ENCODE assay signal across 25 cellular contexts in genomic region chr3:193731656-193732055, GRCh38.
"Had no signal": no experiment of that assay in that cellular context is flagged by ENCODE, and none has a peak within 500 bp of the region (broad histone marks: within the 10 kb centered on the region; RNA-seq: fewer than 3 reads in every experiment).

No MANE protein-coding gene starts in this region.

- H3K4me3 Mint-ChIP-seq: immature natural killer cell; memory B cell; natural killer cell treated with Interleukin-12 subunit alpha and Interleukin-12 subunit beta and Interleukin-15 and Interleukin-18, amount 100 ng/mL, for 72 hours; stimulated activated memory B cell treated with anti-CD40 and anti-IgM and Interleukin-4, amounts not matched to agents 10 μg/mL and 1 μg/mL and 100 μg/mL, for 72 hours; stimulated activated naive CD8-positive, alpha-beta T cell treated with anti-CD3 and anti-CD28 coated beads, Interleukin-15, Interleukin-2, amounts not matched to agents 100 ng/mL and 50 ng/mL, for 24 hours had no signal

- H3K36me3 ChIP-seq: gastrocnemius medialis, heart right ventricle, left ventricle myocardium inferior, lower lobe of right lung, spleen, tibial artery, upper lobe of right lung, vagina had no signal

- FAIRE-seq: endometrium, keratinocyte had no signal

- DNase-seq: effector memory CD4-positive, alpha-beta T cell; gastrocnemius medialis; heart right ventricle; immature natural killer cell; left cardiac atrium; left ventricle myocardium inferior; lower lobe of right lung; midbrain; psoas muscle; retina; spleen; stimulated activated CD4-positive, alpha-beta T cell treated with anti-CD3 and anti-CD28 coated beads, Interleukin-15, amount 100 ng/mL, for 24 hours; stimulated activated CD4-positive, alpha-beta T cell treated with anti-CD3 and anti-CD28 coated beads, Interleukin-1b, Interleukin-23, amount 100 ng/mL, for 48 hours; stimulated activated CD4-positive, alpha-beta T cell treated with anti-CD3 and anti-CD28 coated beads, Interleukin-4, amount 100 ng/mL, for 24 hours; tibial artery; upper lobe of right lung had no signal

- H3K27ac Mint-ChIP-seq: immature natural killer cell; memory B cell; natural killer cell treated with Interleukin-12 subunit alpha and Interleukin-12 subunit beta and Interleukin-15 and Interleukin-18, amount 100 ng/mL, for 72 hours; stimulated activated memory B cell treated with anti-CD40 and anti-IgM and Interleukin-4, amounts not matched to agents 10 μg/mL and 1 μg/mL and 100 μg/mL, for 72 hours; stimulated activated naive CD8-positive, alpha-beta T cell treated with anti-CD3 and anti-CD28 coated beads, Interleukin-15, Interleukin-2, amounts not matched to agents 100 ng/mL and 50 ng/mL, for 24 hours had no signal

- H3K27ac ChIP-seq: gastrocnemius medialis, heart right ventricle, left ventricle myocardium inferior, lower lobe of right lung, psoas muscle, spleen, tibial artery, upper lobe of right lung, vagina had no signal

- H3K4me3 ChIP-seq: gastrocnemius medialis, heart right ventricle, left ventricle myocardium inferior, lower lobe of right lung, psoas muscle, spleen, tibial artery, upper lobe of right lung, vagina had no signal

- H3K4me1 Mint-ChIP-seq: immature natural killer cell had no signal

- H3K9me3 ChIP-seq: gastrocnemius medialis, heart right ventricle, left ventricle myocardium inferior, lower lobe of right lung, psoas muscle, spleen, tibial artery, upper lobe of right lung, vagina had no signal

- H3K27me3 ChIP-seq: gastrocnemius medialis, spleen, upper lobe of right lung, vagina had no signal

- H3K27me3 Mint-ChIP-seq: memory B cell; stimulated activated memory B cell treated with anti-CD40 and anti-IgM and Interleukin-4, amounts not matched to agents 10 μg/mL and 1 μg/mL and 100 μg/mL, for 72 hours had no signal

- H3K4me1 ChIP-seq: gastrocnemius medialis, heart right ventricle, left ventricle myocardium inferior, lower lobe of right lung, psoas muscle, tibial artery, upper lobe of right lung, vagina had no signal

- ATAC-seq: esophagus mucosa; gastrocnemius medialis; lower lobe of right lung; natural killer cell treated with Interleukin-12 subunit alpha and Interleukin-12 subunit beta and Interleukin-15 and Interleukin-18, amount 100 ng/mL, for 72 hours; sciatic nerve; stimulated activated memory B cell treated with anti-CD40 and anti-IgM and Interleukin-4, amounts not matched to agents 10 μg/mL and 1 μg/mL and 100 μg/mL, for 72 hours; upper lobe of right lung had no signal

- H3K36me3 Mint-ChIP-seq: immature natural killer cell; memory B cell; natural killer cell treated with Interleukin-12 subunit alpha and Interleukin-12 subunit beta and Interleukin-15 and Interleukin-18, amount 100 ng/mL, for 72 hours; stimulated activated memory B cell treated with anti-CD40 and anti-IgM and Interleukin-4, amounts not matched to agents 10 μg/mL and 1 μg/mL and 100 μg/mL, for 72 hours had no signal

- H3K9me3 Mint-ChIP-seq: immature natural killer cell; memory B cell; natural killer cell treated with Interleukin-12 subunit alpha and Interleukin-12 subunit beta and Interleukin-15 and Interleukin-18, amount 100 ng/mL, for 72 hours; stimulated activated memory B cell treated with anti-CD40 and anti-IgM and Interleukin-4, amounts not matched to agents 10 μg/mL and 1 μg/mL and 100 μg/mL, for 72 hours; stimulated activated naive CD8-positive, alpha-beta T cell treated with anti-CD3 and anti-CD28 coated beads, Interleukin-15, Interleukin-2, amounts not matched to agents 100 ng/mL and 50 ng/mL, for 24 hours had no signal
